7 cellular contexts compared by ENCODE assay signal in the genomic region with DNA sequence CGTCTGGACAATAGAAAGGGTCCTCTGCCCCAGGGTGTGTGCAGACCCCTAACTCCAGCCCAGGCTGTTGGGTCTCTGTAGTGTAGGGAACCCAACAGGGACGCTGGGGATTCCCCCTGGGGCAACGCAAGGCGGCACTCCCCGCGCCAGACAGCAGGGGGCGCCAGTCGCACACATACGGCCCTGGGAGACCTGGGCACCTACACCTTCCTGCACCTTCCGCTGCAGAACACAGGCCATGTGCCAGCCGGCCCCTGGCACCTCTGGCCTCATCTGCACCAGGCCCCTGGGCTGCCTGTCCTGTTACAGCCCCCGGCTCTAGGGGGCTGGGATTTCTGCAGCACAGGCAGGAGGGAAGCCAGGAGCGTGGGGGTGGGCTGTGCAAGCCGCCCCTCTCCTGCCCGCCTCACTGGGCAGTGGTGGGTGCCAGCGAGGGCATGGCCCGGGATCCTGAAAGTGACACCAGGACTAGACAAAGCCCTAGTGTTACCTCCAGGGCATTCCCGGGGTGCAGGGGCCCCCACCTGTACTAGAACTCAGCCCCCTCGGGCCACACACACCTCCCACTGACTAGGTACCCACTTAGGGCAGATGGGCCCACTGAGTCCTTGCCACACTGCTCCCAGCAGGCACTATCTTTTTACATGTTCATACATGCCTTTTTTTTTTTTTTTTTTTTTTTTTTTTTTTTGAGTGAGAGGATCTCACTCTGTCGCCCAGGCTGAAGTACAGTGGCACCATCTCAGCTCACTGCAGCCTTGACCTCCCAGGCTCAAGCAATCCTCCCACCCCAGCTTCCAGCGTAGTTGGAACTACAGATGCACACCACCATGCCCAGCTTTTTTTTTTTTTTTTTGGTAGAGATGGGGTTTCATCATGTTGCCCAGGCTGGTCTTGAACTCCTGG. TPM values are rescaled to one million over a fixed set of nuclear protein-coding genes. Genes with fewer than 3 reads are reported as not detected.
A peak's percentile ranks its signal among the peaks of the same experiment; 100 is the strongest.
DNase-seq lines count a peak whose midpoint lies in the region; ATAC-seq and TF ChIP-seq lines count a peak whose summit lies in the region.

No MANE protein-coding gene starts in this region.

- ATAC-seq in HG02678 (IDR thresholded peaks at IDR 0.05; ENCODE audit: unreplicated experiment): peak; percentile 73
- peak; percentile 88 for ATAC-seq in left lung

- intact Hi-C loops in left lung (cut with DNase I): loop anchor here in 1 of 2 donors (5.0 kb wide), 1 partner anchor 109 kb away; no protein-coding TSS in a partner anchor

- TF ChIP-seq CTCF in GM12875 (IDR thresholded peaks at IDR 0.05; ENCODE audit: borderline replicate concordance, insufficient read depth, low read depth, low read length): peak; percentile 98
- peak; percentile 96 for TF ChIP-seq CTCF in cardiac fibroblast (IDR thresholded peaks at IDR 0.05; ENCODE audit: low read depth, low read length)
- peak; percentile 97 to 98 for TF ChIP-seq CTCF in left lung (IDR thresholded peaks at IDR 0.05)

- DNase-seq in NCI-H1930 (lab: John Stamatoyannopoulos, UW) (peak; percentile 21 to 41), cardiac fibroblast (ENCODE audit: low read depth in 2 of 2) (peak; percentile 61), left lung (peak; percentile 63 to 92)
- peak; percentile 65 for DNase-seq in activated CD4-positive, CD25-positive, alpha-beta regulatory T cell treated with anti-CD3 and anti-CD28 coated beads, Interleukin-2, amount 50 U/mL, for 16 hours (ENCODE audit: low read depth, low spot score)
- DNase-seq in stimulated activated CD4-positive, alpha-beta T cell treated with anti-CD3 and anti-CD28 coated beads, TNF-alpha, amount 100 ng/mL, for 24 hours (ENCODE audit: low read depth in 3 of 3): peak; percentile 70 to 80 (median 71)

- peaks cover 0 to 14% of the 10 kb centered on the region in 2 donors for H3K4me1 ChIP-seq in left lung

- peaks cover 0 to 19% of the 10 kb centered on the region in 2 donors for H3K36me3 ChIP-seq in left lung

- H3K27ac ChIP-seq in left lung: no peak overlapping the region

- no peaks in the 10 kb centered on the region for H3K9me3 ChIP-seq in left lung

- H3K27me3 ChIP-seq in left lung: no peaks in the 10 kb centered on the region

- no peak overlapping the region for H3K4me3 ChIP-seq in GM12875 (ENCODE audit: low read depth, low read length)
- no peak overlapping the region for H3K4me3 ChIP-seq in cardiac fibroblast (replicated peaks in 1 of 2; ENCODE audit: low read depth in 2 of 2, low read length in 2 of 2)
- H3K4me3 ChIP-seq in left lung: no peak overlapping the region

RNA-seq across cellular contexts. Expression of a gene that starts 37.5 kb away (rescaled TPM):
- total RNA-seq in left lung: 10 to 100 TPM; 45.4 to 52.5 TPM

RNA-seq across cellular contexts. Expression of a gene that starts 38.0 kb away (rescaled TPM):
- total RNA-seq in left lung: 10 to 100 TPM; 69.1 to 78.7 TPM
